ENCODE assay signal across 11 cellular contexts in the genomic region with DNA sequence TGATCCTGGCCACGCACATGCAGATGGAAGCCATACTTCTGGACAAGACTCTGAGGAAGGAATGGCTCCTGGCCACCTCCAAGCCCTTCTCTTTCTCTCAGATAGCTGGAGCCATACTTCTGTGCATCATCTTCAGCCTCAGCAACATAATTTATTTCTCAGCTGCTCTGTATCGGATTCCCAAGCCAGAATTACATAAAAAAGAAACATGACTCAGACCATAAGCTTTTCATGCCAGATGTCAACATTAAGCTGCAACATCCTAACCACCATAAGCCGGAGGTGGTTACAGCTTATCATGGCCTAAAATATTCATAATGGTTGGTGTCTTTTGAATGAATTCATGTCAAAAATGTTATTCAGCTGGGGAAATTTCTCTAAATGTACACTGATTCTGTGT. TPM values are rescaled to one million over a fixed set of nuclear protein-coding genes. Genes with fewer than 3 reads are reported as not detected.
DNase-seq lines count a peak whose midpoint lies in the region; ATAC-seq, FAIRE-seq and TF ChIP-seq lines count a peak whose summit lies in the region.
"Had no signal": no experiment of that assay in that cellular context is flagged by ENCODE, and none has a peak within 500 bp of the region (broad histone marks: within the 10 kb centered on the region; RNA-seq: fewer than 3 reads in every experiment).

No MANE protein-coding gene starts in this region.

- no peaks in the 10 kb centered on the region for H3K27me3 Mint-ChIP-seq in chondrocyte (ENCODE audit: low read depth)

- H3K36me3 Mint-ChIP-seq in chondrocyte (ENCODE audit: low read depth): peaks cover 3% of the 10 kb centered on the region

- ATAC-seq in GM18907 (IDR thresholded peaks at IDR 0.05; ENCODE audit: unreplicated experiment) (no peak), HG03432 (IDR thresholded peaks at IDR 0.05; ENCODE audit: unreplicated experiment) (no peak), GM21786 (IDR thresholded peaks at IDR 0.05; ENCODE audit: unreplicated experiment) (no peak)

- H3K9me3 Mint-ChIP-seq in chondrocyte (ENCODE audit: low read depth): no peaks in the 10 kb centered on the region
- H3K9me3 Mint-ChIP-seq: CD8-positive, alpha-beta memory T cell had no signal

- H3K4me3 Mint-ChIP-seq in chondrocyte (ENCODE audit: unreplicated experiment): no peak overlapping the region
- H3K4me3 Mint-ChIP-seq: CD8-positive, alpha-beta memory T cell had no signal

- TF ChIP-seq CTCF in D721Med (IDR thresholded peaks at IDR 0.05; ENCODE audit: insufficient read depth, missing control alignments): no peak
- no peak for TF ChIP-seq CTCF in chondrocyte (IDR thresholded peaks at IDR 0.05)

- H3K27ac Mint-ChIP-seq in chondrocyte (ENCODE audit: unreplicated experiment): peak overlapping the region; percentile 73

- H3K4me1 Mint-ChIP-seq in chondrocyte (ENCODE audit: low read depth): peaks cover 24% of the 10 kb centered on the region

- FAIRE-seq in D721Med (lab: Jason Lieb, UNC): peak; percentile 58
- FAIRE-seq: GM19239 had no signal

- no peak for DNase-seq in D721Med (ENCODE audit: insufficient read length, low spot score)
- peak; percentile 72 for DNase-seq in MV-4-11 (lab: John Stamatoyannopoulos, UW)
- no peak for DNase-seq in chondrocyte (ENCODE audit: low spot score)
- DNase-seq in non-pigmented ciliary epithelial cell (ENCODE audit: low read depth): peak; percentile 73
- DNase-seq in NCI-H69 (lab: John Stamatoyannopoulos, UW): no peak
- DNase-seq: activated naive CD4-positive, alpha-beta T cell treated with anti-CD3 and anti-CD28 coated beads, Interleukin-2, amount 50 U/mL, for 16 hours; CD8-positive, alpha-beta memory T cell had no signal

RNA-seq across cellular contexts. Expression of a gene that starts 10.5 kb away (rescaled TPM):
- 13.5 to 20.4 TPM (median 14.8 TPM) in 3 replicates for total RNA-seq in chondrocyte

RNA-seq across cellular contexts. Expression of a gene that starts 49.0 kb away (rescaled TPM):
- total RNA-seq in chondrocyte: 1,418 to 1,674 TPM (median 1,473 TPM) in 3 replicates

Comparison
In these comparisons a context has a peak if more than half of its experiments do, and no peak if none do; other contexts are left out.
1. DNase-seq: peak in MV-4-11 (single experiment) and non-pigmented ciliary epithelial cell (single experiment); none in D721Med (single experiment), chondrocyte (single experiment) and NCI-H69 (single experiment).